In the genomic region with DNA sequence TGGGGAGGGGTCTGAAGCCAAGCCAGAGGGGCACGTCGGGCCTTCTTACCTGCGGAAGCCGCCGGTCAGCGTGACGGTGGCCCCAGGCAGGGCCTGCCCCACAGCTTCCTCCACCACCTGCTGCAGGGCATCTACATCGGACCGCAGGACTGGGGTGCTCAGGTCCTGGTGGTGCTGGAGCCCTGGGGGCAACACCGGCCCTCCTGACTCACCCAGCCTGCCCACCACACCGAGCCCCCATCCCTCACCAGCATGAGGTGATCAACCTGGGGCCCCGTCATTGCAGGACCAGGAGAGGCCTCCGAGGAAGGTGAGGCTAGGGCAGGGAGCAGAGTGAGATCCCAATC, we compare ENCODE assay signal across 10 cellular contexts. TPM values are rescaled to one million over a fixed set of nuclear protein-coding genes. Genes with fewer than 3 reads are reported as not detected.
A peak's percentile ranks its signal among the peaks of the same experiment; 100 is the strongest.
DNase-seq lines count a peak whose midpoint lies in the region; ATAC-seq and TF ChIP-seq lines count a peak whose summit lies in the region.
"Had no signal": no experiment of that assay in that cellular context is flagged by ENCODE, and none has a peak within 500 bp of the region (broad histone marks: within the 10 kb centered on the region; RNA-seq: fewer than 3 reads in every experiment).

No MANE protein-coding gene starts in this region.

- H3K27me3 Mint-ChIP-seq in activated naive CD8-positive, alpha-beta T cell: no peaks in the 10 kb centered on the region

- no peaks in the 10 kb centered on the region for H3K9me3 Mint-ChIP-seq in activated naive CD8-positive, alpha-beta T cell (ENCODE audit: low read depth)

- H3K4me3 ChIP-seq in lung (no peak overlapping the region), thoracic aorta (no peak overlapping the region)

- peaks cover 5% of the 10 kb centered on the region for H3K36me3 Mint-ChIP-seq in activated naive CD8-positive, alpha-beta T cell

- no peaks in the 10 kb centered on the region for H3K27me3 ChIP-seq in lung (ENCODE audit: control insufficient read depth, insufficient read depth)
- no peaks in the 10 kb centered on the region for H3K27me3 ChIP-seq in thoracic aorta (replicated peaks; ENCODE audit: insufficient read depth)

- no peak for DNase-seq in lung (ENCODE audit: low spot score)
- DNase-seq in thoracic aorta (ENCODE audit: low spot score): no peak
- no peak for DNase-seq in SW480 (ENCODE audit: low spot score)
- no peak for DNase-seq in NCI-H2081 treated with DMSO at 0.1 percent for 48 hours (lab: John Stamatoyannopoulos, UW)
- no peak for DNase-seq in NCI-H446 treated with DMSO at 0.1 percent for 48 hours (lab: John Stamatoyannopoulos, UW)
- DNase-seq: KG1, NCI-H510A treated with DMSO at 0.1 percent for 48 hours had no signal

- TF ChIP-seq CTCF in lung (IDR thresholded peaks at IDR 0.05; ENCODE audit: control extremely low read depth, extremely low read depth) (no peak), thoracic aorta (IDR thresholded peaks at IDR 0.05) (no peak)

- H3K27ac Mint-ChIP-seq in activated naive CD8-positive, alpha-beta T cell: peak overlapping the region; percentile 79

- H3K36me3 ChIP-seq in lung (ENCODE audit: control insufficient read depth in 2 of 2, insufficient read depth in 2 of 2, low read length in 2 of 2): peaks cover 0 to 53% of the 10 kb centered on the region in 2 donors
- peaks cover 22% of the 10 kb centered on the region for H3K36me3 ChIP-seq in thoracic aorta

- peaks cover 31% of the 10 kb centered on the region for H3K4me1 Mint-ChIP-seq in activated naive CD8-positive, alpha-beta T cell (ENCODE audit: low read depth)

- H3K4me1 ChIP-seq in lung (ENCODE audit: control insufficient read depth in 2 of 2, insufficient read depth in 2 of 2, low read length in 2 of 2): no peaks in the 10 kb centered on the region
- peaks cover 22 to 25% of the 10 kb centered on the region in 2 donors for H3K4me1 ChIP-seq in thoracic aorta (ENCODE audit: control insufficient read depth in 1 of 2, low read depth in 2 of 2)

- H3K4me3 Mint-ChIP-seq in activated naive CD8-positive, alpha-beta T cell: peak overlapping the region; percentile 17

- WGBS in lung, 2 donors: 69 to 75% methylated on average over 13 of the region's 13 CpGs

- peak overlapping the region; percentile 57 to 87 for H3K27ac ChIP-seq in lung (ENCODE audit: low read depth in 1 of 2, low read length in 1 of 2)
- H3K27ac ChIP-seq in thoracic aorta: peak overlapping the region; percentile 70 to 72

- no peaks in the 10 kb centered on the region for H3K9me3 ChIP-seq in lung (ENCODE audit: control insufficient read depth in 2 of 2, insufficient read depth in 1 of 2, low read length in 1 of 2)
- no peaks in the 10 kb centered on the region for H3K9me3 ChIP-seq in thoracic aorta

- ATAC-seq in GM21576 (IDR thresholded peaks at IDR 0.05; ENCODE audit: unreplicated experiment): peak; percentile 17
- ATAC-seq in lung (ENCODE audit: insufficient read depth, low FRiP score): peak; percentile 6
- no peak for ATAC-seq in thoracic aorta (ENCODE audit: insufficient number of reproducible peaks, low FRiP score, low read depth)

RNA-seq across cellular contexts. Expression of a gene that starts 8.0 kb away (rescaled TPM):
- total RNA-seq in lung (10 to 100 TPM; 27.9 to 35.8 TPM), thoracic aorta (10 to 100 TPM; 70.0 to 78.7 TPM)
- 10 to 100 TPM; 17.9 to 19.1 TPM for polyA plus RNA-seq in lung

RNA-seq across cellular contexts. Expression of a gene that starts 9.0 kb away (rescaled TPM):
- under 1 TPM in 1 of 2 donors, not detected in 1; 0.85 TPM for total RNA-seq in lung
- under 1 TPM; 0.63 to 0.83 TPM for polyA plus RNA-seq in lung
- total RNA-seq in thoracic aorta: 1 to 10 TPM; 1.8 to 9.5 TPM
- total RNA-seq: dermis microvascular lymphatic vessel endothelial cell had no signal

RNA-seq across cellular contexts. Expression of a gene that starts 29.8 kb away (rescaled TPM):
- 100 to 1,000 TPM in 1 of 2 donors, 10 to 100 TPM in 1; 65.9 to 144 TPM for total RNA-seq in lung
- polyA plus RNA-seq in lung: 100 to 1,000 TPM in 1 of 2 donors, 10 to 100 TPM in 1; 89.3 to 209 TPM
- 100 to 1,000 TPM; 148 to 156 TPM for total RNA-seq in thoracic aorta

RNA-seq across cellular contexts. Expression of a gene that starts 29.8 kb away (rescaled TPM):
- total RNA-seq in lung (100 to 1,000 TPM in 1 of 2 donors, 10 to 100 TPM in 1; 43.4 to 124 TPM), thoracic aorta (1,000 to 10,000 TPM; 1,006 to 1,415 TPM)
- 10 to 100 TPM; 68.3 to 69.0 TPM for polyA plus RNA-seq in lung

RNA-seq across cellular contexts. Expression of a gene that starts 49.0 kb away (rescaled TPM):
- total RNA-seq in lung (10 to 100 TPM; 48.8 to 90.7 TPM), thoracic aorta (10 to 100 TPM; 38.7 to 43.8 TPM)
- 10 to 100 TPM; 61.9 to 80.7 TPM for polyA plus RNA-seq in lung
